Comparison of ENCODE assay signal across 22 cellular contexts in the genomic region with DNA sequence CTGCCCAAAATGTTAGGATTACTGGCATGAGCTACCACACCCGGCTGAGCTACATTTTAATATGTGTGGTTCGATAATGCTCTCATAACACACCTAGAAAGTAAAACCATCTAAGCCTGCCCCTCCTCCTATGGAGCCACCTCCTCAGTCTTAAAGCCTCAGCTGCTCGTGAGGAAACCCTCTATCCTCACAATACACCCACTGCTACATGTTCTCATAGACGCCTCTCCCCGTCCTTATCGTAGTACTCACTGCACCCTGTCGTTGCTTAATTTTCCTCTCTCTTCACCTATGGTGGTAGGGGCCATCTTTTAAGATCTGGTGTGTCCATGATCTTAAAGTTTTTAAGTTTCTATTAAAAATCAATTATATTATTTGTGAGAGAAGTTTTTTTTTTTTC.
DNase-seq lines count a peak whose midpoint lies in the region; ATAC-seq and TF ChIP-seq lines count a peak whose summit lies in the region.
"Had no signal": no experiment of that assay in that cellular context is flagged by ENCODE, and none has a peak within 500 bp of the region (broad histone marks: within the 10 kb centered on the region; RNA-seq: fewer than 3 reads in every experiment).

No MANE protein-coding gene starts in this region.

- H4K8ac ChIP-seq in H9 (replicated peaks; ENCODE audit: insufficient read length, low read depth, low read length), result no peak overlapping the region

- POLR2A ChIA-PET in activated CD4-positive, alpha-beta T cell treated with anti-CD3 and anti-CD28 coated beads, Interleukin-2, amount 10 ng/mL, durations not matched to agents 7 days and 5 days (lab: Charles Lee), result no interaction called here

- no peaks in the 10 kb centered on the region for H3F3A ChIP-seq in GM23248 (ENCODE audit: insufficient read depth)

- H3T11ph ChIP-seq in H9 (ENCODE audit: low read length), result no peak overlapping the region

- H2BK12ac ChIP-seq in H9 (ENCODE audit: insufficient read length, low read depth, low read length), result no peak overlapping the region

- H3K4ac ChIP-seq in H9 (ENCODE audit: low read depth, low read length), result no peak overlapping the region

- no peaks in the 10 kb centered on the region for H3K27me3 ChIP-seq in H9 (ENCODE audit: insufficient read depth, low read length)
- H3K27me3 ChIP-seq in psoas muscle (ENCODE audit: insufficient read depth in 3 of 3, low read length in 2 of 3), result no peaks in the 10 kb centered on the region
- H3K27me3 ChIP-seq in GM23248 (replicated peaks; ENCODE audit: insufficient read depth), result no peaks in the 10 kb centered on the region
- H3K27me3 ChIP-seq: adrenal gland, BLaER1, stomach, upper lobe of right lung had no signal

- intact Hi-C loops in activated T-helper 1 cell treated with anti-CD3 and anti-CD28 coated beads, Interleukin-12 subunit alpha, Interleukin-12 subunit beta, Interleukin-2, Interleukin-4 antibody, amounts not matched to agents 30 ng/mL and 10 ng/mL and 1 ng/mL, durations not matched to agents 14 hours and 24 hours and 36 hours (cut with micrococcal nuclease), result loop anchor here (1.0 to 2.0 kb wide), 6 partner anchors 21 to 115 kb away; partner anchors contain the start of gene RCL1
- intact Hi-C loops in psoas muscle (cut with DNase I), result no loop called here

- H3K36me3 ChIP-seq in psoas muscle (ENCODE audit: insufficient read depth in 1 of 2, low read depth in 1 of 2) (peaks cover 2 to 11% of the 10 kb centered on the region in 2 donors), GM23248 (ENCODE audit: low read depth) (no peaks in the 10 kb centered on the region)

- no peak overlapping the region for H4K5ac ChIP-seq in H9 (ENCODE audit: insufficient read length, low read depth, low read length)

- H2AFZ ChIP-seq in H9 (ENCODE audit: low read length) (no peak overlapping the region), GM23248 (no peak overlapping the region)

- WGBS in H9 (ENCODE audit: extremely low coverage, insufficient read length, low lambda C conversion rate), result no CpG with 5 or more reads among the region's 7 CpGs
- 68 to 86% (median 80%) methylated on average over 7 of the region's 7 CpGs for WGBS in psoas muscle, 3 donors
- 91 to 94% methylated on average over 7 of the region's 7 CpGs for WGBS in GM23248 (ENCODE audit: low coverage in 1 of 2, low lambda C conversion rate in 2 of 2, missing lambda C conversion rate in 2 of 2), 2 experiments

- H2AK5ac ChIP-seq in H9 (ENCODE audit: insufficient read length, low read length), result no peak overlapping the region

- no peak overlapping the region for H2BK15ac ChIP-seq in H9 (ENCODE audit: low read depth, low read length)

- no peak overlapping the region for H3K9ac ChIP-seq in H9 (ENCODE audit: extremely low read depth, insufficient read length, low read length)
- no peak overlapping the region for H3K9ac ChIP-seq in GM23248
- H3K9ac ChIP-seq: BLaER1 had no signal

- no peaks in the 10 kb centered on the region for H3K9me2 ChIP-seq in GM23248 (ENCODE audit: insufficient read depth)

- no peak overlapping the region for H2BK20ac ChIP-seq in H9 (ENCODE audit: low read depth, low read length, poor library complexity, severe bottlenecking)

- in situ Hi-C loops in GM23248 (cut with MboI), result no loop called here

- H3K27ac ChIP-seq in H9 (ENCODE audit: insufficient read length, low read depth, low read length) (no peak overlapping the region), psoas muscle (no peak overlapping the region), GM23248 (no peak overlapping the region)
- H3K27ac ChIP-seq: adrenal gland, BLaER1, coronary artery, stomach, upper lobe of right lung had no signal

- no peak overlapping the region for H3K14ac ChIP-seq in H9 (ENCODE audit: insufficient read depth, low read length)

- peaks cover 21% of the 10 kb centered on the region for H3K36me3 Mint-ChIP-seq in activated CD4-positive, alpha-beta T cell treated with anti-CD3 and anti-CD28 coated beads, Interleukin-2, amount 10 ng/mL, durations not matched to agents 7 days and 5 days (ENCODE audit: low read depth)
- peaks cover 2 to 18% (median 3%) of the 10 kb centered on the region in 3 experiments; a peak in 6 of 7 replicates for H3K36me3 Mint-ChIP-seq in H9 (ENCODE audit: insufficient read depth in 1 of 3, low read depth in 3 of 3)
- peaks cover 42% of the 10 kb centered on the region for H3K36me3 Mint-ChIP-seq in activated T-helper 1 cell treated with anti-CD3 and anti-CD28 coated beads, Interleukin-12 subunit alpha, Interleukin-12 subunit beta, Interleukin-2, Interleukin-4 antibody, amounts not matched to agents 30 ng/mL and 10 ng/mL and 1 ng/mL, durations not matched to agents 14 hours and 24 hours and 36 hours (ENCODE audit: low read depth)

- H2BK120ac ChIP-seq in H9 (ENCODE audit: low read depth, low read length, poor library complexity, severe bottlenecking), result no peak overlapping the region

- peak overlapping the region; percentile 39 for H3K27ac Mint-ChIP-seq in activated CD4-positive, alpha-beta T cell treated with anti-CD3 and anti-CD28 coated beads, Interleukin-2, amount 10 ng/mL, durations not matched to agents 7 days and 5 days
- peak overlapping the region in 2 of 3 experiments; percentile 13 to 57; a peak in 2 of 7 replicates for H3K27ac Mint-ChIP-seq in H9
- peak overlapping the region; percentile 77 for H3K27ac Mint-ChIP-seq in activated T-helper 1 cell treated with anti-CD3 and anti-CD28 coated beads, Interleukin-12 subunit alpha, Interleukin-12 subunit beta, Interleukin-2, Interleukin-4 antibody, amounts not matched to agents 30 ng/mL and 10 ng/mL and 1 ng/mL, durations not matched to agents 14 hours and 24 hours and 36 hours
- H3K27ac Mint-ChIP-seq: endodermal cell had no signal

- H3K79me2 ChIP-seq in H9 (ENCODE audit: insufficient read depth, low read length), result 0 out of 2 replicates have a peak, but pooled peaks cover 1% of the 10 kb centered on the region
- no peaks in the 10 kb centered on the region for H3K79me2 ChIP-seq in GM23248 (ENCODE audit: insufficient read depth)

- no peak overlapping the region for H3K4me3 Mint-ChIP-seq in activated CD4-positive, alpha-beta T cell treated with anti-CD3 and anti-CD28 coated beads, Interleukin-2, amount 10 ng/mL, durations not matched to agents 7 days and 5 days
- no peak overlapping the region for H3K4me3 Mint-ChIP-seq in H9
- H3K4me3 Mint-ChIP-seq in activated T-helper 1 cell treated with anti-CD3 and anti-CD28 coated beads, Interleukin-12 subunit alpha, Interleukin-12 subunit beta, Interleukin-2, Interleukin-4 antibody, amounts not matched to agents 30 ng/mL and 10 ng/mL and 1 ng/mL, durations not matched to agents 14 hours and 24 hours and 36 hours, result no peak overlapping the region
- H3K4me3 Mint-ChIP-seq: endodermal cell had no signal

- H3K23ac ChIP-seq in H9 (ENCODE audit: insufficient read length, low read depth, low read length), result no peak overlapping the region

- no peak overlapping the region for H2BK5ac ChIP-seq in H9 (ENCODE audit: insufficient read length, low read length)

- CTCF ChIA-PET in activated CD4-positive, alpha-beta T cell treated with anti-CD3 and anti-CD28 coated beads, Interleukin-2, amount 10 ng/mL, durations not matched to agents 7 days and 5 days (lab: Charles Lee), result interaction anchor here (1.0 to 2.0 kb wide), 7 partner anchors 9 to 37 kb away, joined by 3 to 8 read pairs (median 4); no protein-coding TSS in a partner anchor

- H3K18ac ChIP-seq in H9 (ENCODE audit: insufficient read length, low read depth, low read length), result no peak overlapping the region

- no peaks in the 10 kb centered on the region for H4K20me1 ChIP-seq in H9 (ENCODE audit: control insufficient read depth, insufficient read depth, insufficient read length)
- no peaks in the 10 kb centered on the region for H4K20me1 ChIP-seq in GM23248 (ENCODE audit: insufficient read depth)
- H4K20me1 ChIP-seq: BLaER1 had no signal

- H3K4me3 ChIP-seq in psoas muscle (no peak overlapping the region), GM23248 (no peak overlapping the region)
- H3K4me3 ChIP-seq: adrenal gland, BLaER1, coronary artery, smooth muscle cell, stomach, upper lobe of right lung had no signal

- H3K9me3 Mint-ChIP-seq in activated CD4-positive, alpha-beta T cell treated with anti-CD3 and anti-CD28 coated beads, Interleukin-2, amount 10 ng/mL, durations not matched to agents 7 days and 5 days, result no peaks in the 10 kb centered on the region
- H3K9me3 Mint-ChIP-seq in H9, result no peaks in the 10 kb centered on the region; a peak in 1 of 5 replicates
- H3K9me3 Mint-ChIP-seq in activated T-helper 1 cell treated with anti-CD3 and anti-CD28 coated beads, Interleukin-12 subunit alpha, Interleukin-12 subunit beta, Interleukin-2, Interleukin-4 antibody, amounts not matched to agents 30 ng/mL and 10 ng/mL and 1 ng/mL, durations not matched to agents 14 hours and 24 hours and 36 hours, result no peaks in the 10 kb centered on the region
- H3K9me3 Mint-ChIP-seq: endodermal cell had no signal

- peaks cover 26% of the 10 kb centered on the region for H3K4me1 Mint-ChIP-seq in activated CD4-positive, alpha-beta T cell treated with anti-CD3 and anti-CD28 coated beads, Interleukin-2, amount 10 ng/mL, durations not matched to agents 7 days and 5 days
- H3K4me1 Mint-ChIP-seq in H9, result peaks cover 5 to 9% of the 10 kb centered on the region in 2 experiments
- H3K4me1 Mint-ChIP-seq in activated T-helper 1 cell treated with anti-CD3 and anti-CD28 coated beads, Interleukin-12 subunit alpha, Interleukin-12 subunit beta, Interleukin-2, Interleukin-4 antibody, amounts not matched to agents 30 ng/mL and 10 ng/mL and 1 ng/mL, durations not matched to agents 14 hours and 24 hours and 36 hours (ENCODE audit: low read depth), result peaks cover 36% of the 10 kb centered on the region
- H3K4me1 Mint-ChIP-seq: endodermal cell had no signal

- H3K27me3 Mint-ChIP-seq in activated CD4-positive, alpha-beta T cell treated with anti-CD3 and anti-CD28 coated beads, Interleukin-2, amount 10 ng/mL, durations not matched to agents 7 days and 5 days, result no peaks in the 10 kb centered on the region
- no peaks in the 10 kb centered on the region for H3K27me3 Mint-ChIP-seq in H9 (ENCODE audit: low read depth)
- no peaks in the 10 kb centered on the region for H3K27me3 Mint-ChIP-seq in activated T-helper 1 cell treated with anti-CD3 and anti-CD28 coated beads, Interleukin-12 subunit alpha, Interleukin-12 subunit beta, Interleukin-2, Interleukin-4 antibody, amounts not matched to agents 30 ng/mL and 10 ng/mL and 1 ng/mL, durations not matched to agents 14 hours and 24 hours and 36 hours (ENCODE audit: insufficient read depth)

- TF ChIP-seq CTCF in H9 (conservative IDR thresholded peaks at IDR 0.05) (no peak), psoas muscle (IDR thresholded peaks at IDR 0.05) (no peak)

- no peak overlapping the region for H3K4me2 ChIP-seq in H9 (ENCODE audit: insufficient read depth, insufficient read length, low read length)
- H3K4me2 ChIP-seq in GM23248 (ENCODE audit: unreplicated experiment), result no peak overlapping the region
- H3K4me2 ChIP-seq: BLaER1, smooth muscle cell had no signal

- H3K79me1 ChIP-seq in H9 (ENCODE audit: insufficient read depth, low read depth, low read length, poor library complexity, severe bottlenecking), result no peaks in the 10 kb centered on the region

- no peaks in the 10 kb centered on the region for H3K23me2 ChIP-seq in H9 (ENCODE audit: insufficient read length, low read depth, low read length, poor library complexity, severe bottlenecking)

- no peak overlapping the region for H3K56ac ChIP-seq in H9 (ENCODE audit: insufficient read length, low read depth, low read length)

- H4K91ac ChIP-seq in H9 (ENCODE audit: insufficient read length, low read depth, low read length), result no peak overlapping the region

- H3K4me1 ChIP-seq in H9 (ENCODE audit: insufficient read depth, low read length) (no peaks in the 10 kb centered on the region), psoas muscle (peaks cover 29% of the 10 kb centered on the region), GM23248 (ENCODE audit: insufficient read depth) (peaks cover 7% of the 10 kb centered on the region)
- H3K4me1 ChIP-seq: adrenal gland, BLaER1, upper lobe of right lung had no signal

- H3K9me3 ChIP-seq in H9 (ENCODE audit: control insufficient read depth, low read depth, low read length), result no peaks in the 10 kb centered on the region
- no peaks in the 10 kb centered on the region for H3K9me3 ChIP-seq in psoas muscle
- H3K9me3 ChIP-seq in GM23248 (ENCODE audit: low read depth), result no peaks in the 10 kb centered on the region
- H3K9me3 ChIP-seq: adrenal gland, BLaER1, stomach, upper lobe of right lung had no signal

- DNase-seq in activated CD4-positive, alpha-beta T cell treated with anti-CD3 and anti-CD28 coated beads, Interleukin-2, amount 10 ng/mL, durations not matched to agents 7 days and 5 days, result no peak
- DNase-seq in activated CD4-positive, alpha-beta T cell treated with anti-CD3 and anti-CD28 coated beads for 4 hours, result no peak
- DNase-seq in H9 (no peak), psoas muscle (no peak), kidney tubule cell (ENCODE audit: low spot score) (no peak), GM23248 (no peak)
- DNase-seq in activated T-helper 1 cell treated with anti-CD3 and anti-CD28 coated beads, Interleukin-12 subunit alpha, Interleukin-12 subunit beta, Interleukin-2, Interleukin-4 antibody, amounts not matched to agents 30 ng/mL and 10 ng/mL and 1 ng/mL, durations not matched to agents 14 hours and 24 hours and 36 hours (ENCODE audit: low spot score), result no peak
- DNase-seq: activated effector memory CD4-positive, alpha-beta T cell treated with Interleukin-2 at 50 U/mL for 16 hours; adrenal gland; endodermal cell; NCI-H1092 treated with DMSO at 0.1 percent for 48 hours; NCI-H1930; NCI-H345; NCI-H82; Right ventricle myocardium superior; stimulated activated CD4-positive, alpha-beta T cell treated with anti-CD3 and anti-CD28 coated beads, Interleukin-2, amount 100 ng/mL, for 48 hours; stomach; upper lobe of right lung had no signal

- ATAC-seq in psoas muscle (peak in 3 of 4 donors; percentile 25 to 55 (median 54)), GM18873 (IDR thresholded peaks at IDR 0.05; ENCODE audit: low FRiP score, unreplicated experiment) (no peak)
- ATAC-seq: upper lobe of right lung had no signal
